In the genomic region with DNA sequence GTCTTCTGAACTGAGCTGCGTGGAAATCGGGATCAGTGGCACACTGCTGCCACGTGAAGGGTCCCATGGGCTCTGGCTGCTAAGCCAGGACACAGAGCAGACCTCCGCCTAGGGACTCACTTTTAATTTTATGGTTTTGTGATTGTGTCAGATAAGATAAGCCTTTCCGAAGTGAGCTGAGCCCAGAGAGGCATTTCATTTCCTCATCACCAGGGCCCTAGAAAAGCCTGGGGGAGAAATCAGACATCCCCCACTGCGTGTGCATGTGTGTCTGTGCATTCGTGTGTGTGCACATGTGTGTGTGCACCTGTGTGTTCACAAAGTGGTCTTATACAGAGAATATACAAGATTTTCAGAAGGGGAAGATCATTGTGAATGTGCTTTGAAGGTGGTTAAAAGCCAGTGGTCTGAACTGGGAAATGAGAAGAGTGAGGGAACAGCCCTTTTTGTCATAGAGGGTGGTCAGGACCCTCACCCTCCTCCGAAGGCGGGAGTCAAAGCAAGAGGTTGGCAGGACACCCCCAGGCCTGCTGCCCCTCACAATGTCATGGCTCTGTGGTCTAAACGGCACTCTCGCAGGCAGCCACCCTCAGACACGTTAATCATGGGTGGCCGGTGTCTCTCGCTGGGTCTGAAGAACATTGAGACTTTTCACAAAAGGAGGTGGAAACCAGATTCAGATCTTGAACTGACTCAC, we compare ENCODE assay signal across 2 cellular contexts.
TF ChIP-seq lines count a peak whose summit lies in the region.

No MANE protein-coding gene starts in this region.

TF ChIP-seq in SK-N-SH, 30 proteins besides CTCF, POLR2A, EP300 and RAD21 (continued from another document):
- TF ChIP-seq FOSL2 (IDR thresholded peaks at IDR 0.05; ENCODE audit: borderline replicate concordance, low read depth) (no peak), GATA2 (CRISPR knock-in tag; IDR thresholded peaks at IDR 0.05) (peak; percentile 94), EZH2phosphoT487 (IDR thresholded peaks at IDR 0.05; ENCODE audit: borderline replicate concordance, low read depth) (no peak), RCOR1 (IDR thresholded peaks at IDR 0.05; ENCODE audit: low read length) (peak; percentile 88), POLR2AphosphoS5 (IDR thresholded peaks at IDR 0.05; ENCODE audit: low read depth, low read length) (no peak)
- TF ChIP-seq, protein P1, sequence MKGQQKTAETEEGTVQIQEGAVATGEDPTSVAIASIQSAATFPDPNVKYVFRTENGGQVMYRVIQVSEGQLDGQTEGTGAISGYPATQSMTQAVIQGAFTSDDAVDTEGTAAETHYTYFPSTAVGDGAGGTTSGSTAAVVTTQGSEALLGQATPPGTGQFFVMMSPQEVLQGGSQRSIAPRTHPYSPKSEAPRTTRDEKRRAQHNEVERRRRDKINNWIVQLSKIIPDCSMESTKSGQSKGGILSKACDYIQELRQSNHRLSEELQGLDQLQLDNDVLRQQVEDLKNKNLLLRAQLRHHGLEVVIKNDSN (IDR thresholded peaks at IDR 0.05; ENCODE audit: borderline replicate concordance, low read depth): no peak

TF ChIP-seq in HEK293T, 16 proteins besides CTCF, POLR2A, EP300 and RAD21 (continued from another document):
- TF ChIP-seq LEF1 (IDR thresholded peaks at IDR 0.05; ENCODE audit: borderline replicate concordance): no peak
